ENCODE assay signal across 12 cellular contexts in the genomic region with DNA sequence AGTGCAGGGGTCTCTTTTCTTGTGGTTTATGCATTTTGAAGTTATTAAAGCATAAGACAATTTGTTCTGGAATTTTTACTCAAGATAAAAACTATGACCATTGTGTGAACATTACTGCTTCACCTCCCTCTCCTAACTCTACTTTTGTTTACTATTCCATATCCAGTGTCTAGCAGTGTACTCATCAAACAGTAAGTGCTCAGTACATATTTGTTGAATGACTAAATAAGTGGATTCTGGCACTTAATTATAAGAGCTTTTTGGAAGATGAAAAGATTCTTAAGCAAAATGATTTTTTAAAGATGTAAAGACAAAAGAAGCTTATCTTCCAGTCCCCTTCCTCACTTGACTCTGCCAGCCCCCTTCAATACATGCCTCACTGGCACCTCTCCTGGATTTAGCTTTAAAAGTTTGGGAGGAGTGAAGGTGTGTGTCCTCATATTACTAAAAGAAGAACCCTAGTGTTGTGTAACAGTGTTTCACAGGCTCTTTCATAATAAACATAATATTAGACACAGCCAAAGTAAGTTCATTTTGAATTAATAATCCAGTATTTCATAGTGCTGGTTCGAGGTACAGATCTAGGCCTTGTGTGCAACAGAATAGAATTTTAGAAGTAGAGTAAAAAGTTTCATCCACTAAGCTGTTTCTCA. TPM values are rescaled to one million over a fixed set of nuclear protein-coding genes. Genes with fewer than 3 reads are reported as not detected.
A peak's percentile ranks its signal among the peaks of the same experiment; 100 is the strongest.
DNase-seq lines count a peak whose midpoint lies in the region; ATAC-seq and TF ChIP-seq lines count a peak whose summit lies in the region.
"Had no signal": no experiment of that assay in that cellular context is flagged by ENCODE, and none has a peak within 500 bp of the region (broad histone marks: within the 10 kb centered on the region; RNA-seq: fewer than 3 reads in every experiment).

No MANE protein-coding gene starts in this region.

- H3K4me1 Mint-ChIP-seq in nephron, result peaks cover 61% of the 10 kb centered on the region
- H3K4me1 Mint-ChIP-seq in naive thymus-derived CD8-positive, alpha-beta T cell, result peaks cover 0 to 42% (median 0%) of the 10 kb centered on the region in 4 donors

- POLR2A ChIA-PET in AG04450 (lab: Yijun Ruan, JAX), result interaction anchor here (0.8 kb wide), 1 partner anchor 53 kb away, joined by 4 read pairs; a partner anchor contains a TSS
- POLR2A ChIA-PET in naive thymus-derived CD8-positive, alpha-beta T cell (lab: Charles Lee), result no interaction called here

- H3K79me2 ChIP-seq in fibroblast of lung (ENCODE audit: control insufficient read depth, insufficient read depth, low read length), result peaks cover 13% of the 10 kb centered on the region

- H3K4me3 ChIP-seq in AG04450 (ENCODE audit: low read depth, low read length), result no peak overlapping the region
- no peak overlapping the region for H3K4me3 ChIP-seq in fibroblast of lung (replicated peaks in 1 of 4; ENCODE audit: control extremely low read depth in 1 of 4, insufficient read depth in 1 of 4, low read depth in 3 of 4, low read length in 4 of 4)

- no peaks in the 10 kb centered on the region for H3K36me3 ChIP-seq in fibroblast of lung (ENCODE audit: control insufficient read depth, insufficient read depth, low read length)
- H3K36me3 ChIP-seq: BE2C had no signal

- peak overlapping the region; percentile 42 for H3K27ac ChIP-seq in AG04450 (ENCODE audit: low read depth, low read length)
- no peak overlapping the region for H3K27ac ChIP-seq in fibroblast of lung (ENCODE audit: insufficient read depth, low read length)
- H3K27ac ChIP-seq: parathyroid adenoma had no signal

- no peaks in the 10 kb centered on the region for H3K36me3 Mint-ChIP-seq in nephron (ENCODE audit: low read depth)
- peaks cover 0 to 1% (median 0%) of the 10 kb centered on the region in 3 donors for H3K36me3 Mint-ChIP-seq in naive thymus-derived CD8-positive, alpha-beta T cell

- peak overlapping the region in 2 of 3 experiments; percentile 40 to 78 for H3K27ac Mint-ChIP-seq in nephron
- H3K27ac Mint-ChIP-seq in naive thymus-derived CD8-positive, alpha-beta T cell, result peak overlapping the region in 1 of 10 donors; percentile 26

- H3K9me3 ChIP-seq in AG04450 (ENCODE audit: control insufficient read depth, insufficient read depth, low read length) (no peaks in the 10 kb centered on the region), fibroblast of lung (ENCODE audit: control insufficient read depth, insufficient read depth, low read depth, low read length) (no peaks in the 10 kb centered on the region)
- H3K9me3 ChIP-seq: BE2C had no signal

- DNase-seq in AG04450 (ENCODE audit: low read depth, low spot score) (no peak), NCI-H69 (lab: John Stamatoyannopoulos, UW) (peak; percentile 68), fibroblast of lung (ENCODE audit: low read depth in 2 of 2) (peak; percentile 55 to 57), middle frontal gyrus (ENCODE audit: extremely low spot score, low spot score) (no peak)
- no peak for DNase-seq in naive thymus-derived CD8-positive, alpha-beta T cell
- DNase-seq: BE2C, GOT3, NCI-H187 treated with DMSO at 0.1 percent for 48 hours had no signal

- TF ChIP-seq CTCF in AG04450 (IDR thresholded peaks at IDR 0.05; ENCODE audit: low read depth, low read length) (no peak), fibroblast of lung (conservative IDR thresholded peaks at IDR 0.05 in 1 of 2, IDR thresholded peaks at IDR 0.05 in 1 of 2; ENCODE audit: low read depth in 1 of 2, low read length in 2 of 2) (no peak), nephron (IDR thresholded peaks at IDR 0.05; ENCODE audit: unreplicated experiment in 3 of 3) (no peak)

- ATAC-seq in HG02798 (IDR thresholded peaks at IDR 0.05; ENCODE audit: poor library complexity, unreplicated experiment), result no peak
- ATAC-seq in naive thymus-derived CD8-positive, alpha-beta T cell, result no peak
- ATAC-seq in GM18909 (IDR thresholded peaks at IDR 0.05; ENCODE audit: poor library complexity, unreplicated experiment), result no peak

- no peaks in the 10 kb centered on the region for H3K9me3 Mint-ChIP-seq in nephron
- H3K9me3 Mint-ChIP-seq in naive thymus-derived CD8-positive, alpha-beta T cell, result no peaks in the 10 kb centered on the region

- no peaks in the 10 kb centered on the region for H3K27me3 Mint-ChIP-seq in nephron (ENCODE audit: low read depth)
- peaks cover 0 to 10% (median 4%) of the 10 kb centered on the region in 5 donors for H3K27me3 Mint-ChIP-seq in naive thymus-derived CD8-positive, alpha-beta T cell

- H3K4me3 Mint-ChIP-seq in nephron, result no peak overlapping the region
- no peak overlapping the region for H3K4me3 Mint-ChIP-seq in naive thymus-derived CD8-positive, alpha-beta T cell

- H3K4me2 ChIP-seq in fibroblast of lung (ENCODE audit: extremely low read depth, insufficient read depth, low read length), result peak overlapping the region; percentile 49

- H3K4me1 ChIP-seq in fibroblast of lung (ENCODE audit: control insufficient read depth, extremely low read depth, insufficient read depth, low read length), result peaks cover 33% of the 10 kb centered on the region
- H3K4me1 ChIP-seq: BE2C, parathyroid adenoma had no signal

- no peaks in the 10 kb centered on the region for H4K20me1 ChIP-seq in fibroblast of lung (ENCODE audit: control insufficient read depth, extremely low read depth, insufficient read depth, low read length)

- no peaks in the 10 kb centered on the region for H3K27me3 ChIP-seq in AG04450 (ENCODE audit: control insufficient read depth, insufficient read depth, low read length)
- H3K27me3 ChIP-seq in fibroblast of lung (ENCODE audit: control insufficient read depth, insufficient read depth, low read length), result no peaks in the 10 kb centered on the region
- H3K27me3 ChIP-seq: BE2C had no signal

- CTCF ChIA-PET in AG04450 (lab: Charles Lee), result interaction anchor here (0.6 to 1.0 kb wide), 4 partner anchors 8 to 183 kb away, joined by 4 to 5 read pairs (median 4); no protein-coding TSS in a partner anchor

- no peak overlapping the region for H2AFZ ChIP-seq in fibroblast of lung (ENCODE audit: low read length)
- H2AFZ ChIP-seq: parathyroid adenoma had no signal

- H3K9ac ChIP-seq in fibroblast of lung (ENCODE audit: insufficient read depth, low read length), result no peak overlapping the region
- H3K9ac ChIP-seq: parathyroid adenoma had no signal

RNA-seq across cellular contexts. Expression of a gene that starts 53.0 kb away (rescaled TPM):
- polyA plus RNA-seq in AG04450 (2011; rRNA removed) (11.7 and 13.8 TPM in 2 replicates), fibroblast of lung (13.7 and 18.0 TPM in 2 replicates)
- 21.5 and 27.1 TPM in 2 replicates for polyA minus RNA-seq in AG04450 (2011; rRNA and poly(A)+ RNA removed)
- total RNA-seq in fibroblast of lung, result 8.5 and 10.6 TPM in 2 replicates
- polyA plus RNA-seq in fibroblast of lung (2012), result 8.5 and 13.5 TPM in 2 replicates
- 4.3 and 10.0 TPM in 2 replicates for polyA minus RNA-seq in fibroblast of lung (ENCODE audit: low replicate concordance)
- 1 to 10 TPM in 1 of 2 experiments, under 1 TPM in 1; 0.63 to 1.1 TPM for total RNA-seq in naive thymus-derived CD8-positive, alpha-beta T cell
- polyA plus RNA-seq in naive thymus-derived CD8-positive, alpha-beta T cell, result not detected

Comparison
In these comparisons a context has a peak if more than half of its experiments do, and no peak if none do; other contexts are left out.
1. DNase-seq: peak in NCI-H69 (single experiment) and fibroblast of lung (2 of 2); none in AG04450 (single experiment), middle frontal gyrus (single experiment) and naive thymus-derived CD8-positive, alpha-beta T cell (0 of 10).
2. RNA of a gene that starts 53.0 kb away (polyA plus RNA-seq): 8.5 to 18.0 TPM in fibroblast of lung and 11.7 to 13.8 TPM in AG04450; not detected in naive thymus-derived CD8-positive, alpha-beta T cell; every median in the first group is over 4 times any median in the second.